17 cellular contexts compared by ENCODE assay signal in genomic region chr12:57830393-57830792, GRCh38. TPM values are rescaled to one million over a fixed set of nuclear protein-coding genes. Genes with fewer than 3 reads are reported as not detected.
DNase-seq lines count a peak whose midpoint lies in the region; ATAC-seq, FAIRE-seq and TF ChIP-seq lines count a peak whose summit lies in the region.
"Had no signal": no experiment of that assay in that cellular context is flagged by ENCODE, and none has a peak within 500 bp of the region (broad histone marks: within the 10 kb centered on the region; RNA-seq: fewer than 3 reads in every experiment).

No MANE protein-coding gene starts in this region.

- H3K27ac Mint-ChIP-seq in nephron progenitor cell = peak overlapping the region; percentile 59
- H3K27ac Mint-ChIP-seq: memory B cell had no signal

- H3K4me3 ChIP-seq in HepG2 (replicated peaks in 1 of 3; ENCODE audit: insufficient read depth in 1 of 3, low read depth in 2 of 3, low read length in 3 of 3) (no peak overlapping the region), right lobe of liver (no peak overlapping the region), adrenal gland (no peak overlapping the region), prostate gland (no peak overlapping the region)
- H3K4me3 ChIP-seq: suprapubic skin had no signal

- BruUV-seq in HepG2 (replicated peaks; lab: Mats Ljungman, UMichigan) = no TSS peak

- H3K9me3 ChIP-seq in HepG2 (ENCODE audit: low read length) = no peaks in the 10 kb centered on the region
- no peaks in the 10 kb centered on the region for H3K9me3 ChIP-seq in right lobe of liver
- H3K9me3 ChIP-seq in adrenal gland (replicated peaks in 1 of 3) = no peaks in the 10 kb centered on the region
- H3K9me3 ChIP-seq in prostate gland = no peaks in the 10 kb centered on the region
- H3K9me3 ChIP-seq: suprapubic skin had no signal

- in situ Hi-C loops in HepG2 (cut with HindIII; ENCODE audit: extremely low pct_ligation_motif_present, low pct_unique_long_range_greater_than_20kb) = no loop called here

- H3K4me3 Mint-ChIP-seq in nephron progenitor cell = no peak overlapping the region
- H3K4me3 Mint-ChIP-seq: memory B cell, neural crest cell had no signal

- CTCF ChIA-PET in HepG2 (lab: Yijun Ruan, JAX; ENCODE audit: low intra/inter-chr PET ratio, low total read pairs) = interaction anchor here (3.9 kb wide), 1 partner anchor 74 kb away, joined by 165 read pairs; no protein-coding TSS in a partner anchor

- ATAC-seq in HepG2 (no peak), right lobe of liver (no peak), HG03442 (IDR thresholded peaks at IDR 0.05; ENCODE audit: unreplicated experiment) (no peak)
- ATAC-seq: activated CD4-positive, CD25-positive, alpha-beta regulatory T cell treated with anti-CD3 and anti-CD28 coated beads, Interleukin-2, amount 50 U/mL, for 24 hours had no signal

- no peak for DNase-seq in HepG2 (ENCODE audit: low spot score)
- DNase-seq in right lobe of liver = no peak
- DNase-seq in adrenal gland = no peak
- DNase-seq in nephron progenitor cell = no peak
- DNase-seq in prostate gland (ENCODE audit: low spot score) = no peak
- DNase-seq in NCI-H345 (lab: John Stamatoyannopoulos, UW) = no peak
- DNase-seq in globus pallidus (ENCODE audit: low spot score) = no peak
- DNase-seq: activated T-cell treated with anti-CD3 and anti-CD28 coated beads, Interleukin-2, amount 50 U/mL, for 1 hour; cortex of kidney; NCI-H2171 treated with DMSO at 0.1 percent for 48 hours; right cardiac atrium; stimulated activated CD4-positive, alpha-beta T cell treated with anti-CD3 and anti-CD28 coated beads, Interleukin-2, amount 100 ng/mL, for 24 hours had no signal

- H2AFZ ChIP-seq in HepG2 (ENCODE audit: low read length) = no peak overlapping the region

- no peak for TF ChIP-seq RAD21 in HepG2 (CRISPR knock-in tag; IDR thresholded peaks at IDR 0.05)

- POLR2A ChIA-PET in HepG2 (lab: Yijun Ruan, JAX) = no interaction called here

- no peak overlapping the region for H3K27ac ChIP-seq in HepG2 (ENCODE audit: extremely low read length, insufficient read depth, low read length)
- no peak overlapping the region for H3K27ac ChIP-seq in right lobe of liver
- H3K27ac ChIP-seq in adrenal gland = peak overlapping the region in 3 of 5 donors; percentile 38 to 99 (median 65)
- no peak overlapping the region for H3K27ac ChIP-seq in prostate gland

- TF ChIP-seq EP300 in HepG2 (IDR thresholded peaks at IDR 0.05; ENCODE audit: low read depth in 2 of 2, low read length in 2 of 2) = no peak
- no peak for TF ChIP-seq EP300 in HepG2 (CRISPR knock-in tag; IDR thresholded peaks at IDR 0.05; ENCODE audit: borderline replicate concordance)

- TF ChIP-seq POLR2A in HepG2 (IDR thresholded peaks at IDR 0.05; ENCODE audit: insufficient read depth in 1 of 2, low read depth in 2 of 2, low read length in 2 of 2) (no peak), right lobe of liver (IDR thresholded peaks at IDR 0.05) (no peak), adrenal gland (IDR thresholded peaks at IDR 0.05) (no peak), prostate gland (IDR thresholded peaks at IDR 0.05) (no peak)

- H3K9ac ChIP-seq in HepG2 (ENCODE audit: insufficient read depth, low read depth, low read length) = no peak overlapping the region

- no peak overlapping the region for H3K4me2 ChIP-seq in HepG2 (ENCODE audit: low read depth, low read length)

- H3K27me3 Mint-ChIP-seq in nephron progenitor cell (ENCODE audit: low read depth, poor library complexity) = no peaks in the 10 kb centered on the region
- H3K27me3 Mint-ChIP-seq: memory B cell had no signal

- H3K36me3 ChIP-seq in HepG2 (replicated peaks in 1 of 2; ENCODE audit: control insufficient read depth in 1 of 2, insufficient read depth in 2 of 2, low read length in 2 of 2) = peaks cover 28 to 49% of the 10 kb centered on the region in 2 experiments
- peaks cover 7 to 41% (median 31%) of the 10 kb centered on the region in 4 donors for H3K36me3 ChIP-seq in right lobe of liver
- H3K36me3 ChIP-seq in adrenal gland (replicated peaks in 1 of 2) = peaks cover 0 to 42% of the 10 kb centered on the region in 2 donors
- H3K36me3 ChIP-seq in prostate gland = peaks cover 24% of the 10 kb centered on the region in 2 donors

- peaks cover 13% of the 10 kb centered on the region for H3K36me3 Mint-ChIP-seq in nephron progenitor cell (ENCODE audit: low read depth)

- FAIRE-seq in HepG2 (lab: Jason Lieb, UNC) = no peak

- H4K20me1 ChIP-seq in HepG2 (ENCODE audit: insufficient read depth, low read length) = peaks cover 69% of the 10 kb centered on the region

- H3K4me1 ChIP-seq in HepG2 (ENCODE audit: insufficient read depth, low read length) (peaks cover 30% of the 10 kb centered on the region), right lobe of liver (peaks cover 0 to 43% (median 13%) of the 10 kb centered on the region in 4 donors), adrenal gland (replicated peaks in 1 of 2) (peaks cover 51 to 70% of the 10 kb centered on the region in 2 donors), prostate gland (replicated peaks) (peaks cover 23% of the 10 kb centered on the region)

- H3K27me3 ChIP-seq in HepG2 (ENCODE audit: control insufficient read depth in 1 of 2, insufficient read depth in 2 of 2, low read length in 2 of 2) (no peaks in the 10 kb centered on the region), right lobe of liver (no peaks in the 10 kb centered on the region), adrenal gland (no peaks in the 10 kb centered on the region), prostate gland (replicated peaks; ENCODE audit: insufficient read depth) (no peaks in the 10 kb centered on the region)
- H3K27me3 ChIP-seq: suprapubic skin had no signal

- no peak for TF ChIP-seq CTCF in HepG2 (CRISPR knock-in tag; IDR thresholded peaks at IDR 0.05)
- no peak for TF ChIP-seq CTCF in right lobe of liver (IDR thresholded peaks at IDR 0.05)
- no peak for TF ChIP-seq CTCF in adrenal gland (IDR thresholded peaks at IDR 0.05)
- no peak for TF ChIP-seq CTCF in nephron progenitor cell (IDR thresholded peaks at IDR 0.05)
- TF ChIP-seq CTCF in prostate gland (IDR thresholded peaks at IDR 0.05) = no peak

- H3K4me1 Mint-ChIP-seq in nephron progenitor cell = peaks cover 37% of the 10 kb centered on the region

- peaks cover 53% of the 10 kb centered on the region for H3K79me2 ChIP-seq in HepG2 (ENCODE audit: insufficient read depth, low read length)

- 93% methylated on average over 2 of the region's 2 CpGs for WGBS in HepG2 (ENCODE audit: low lambda C conversion rate)
- WGBS in right lobe of liver (ENCODE audit: insufficient coverage, low coverage, low lambda C conversion rate, missing lambda C conversion rate) = 79% methylated on average over 2 of the region's 2 CpGs
- 75 to 84% (median 80%) methylated on average over 2 of the region's 2 CpGs for WGBS in adrenal gland, 4 donors
- 88% methylated on average over 2 of the region's 2 CpGs for WGBS in prostate gland

- H3K9me3 Mint-ChIP-seq in nephron progenitor cell = no peaks in the 10 kb centered on the region
- H3K9me3 Mint-ChIP-seq: memory B cell, neural crest cell had no signal

- intact Hi-C loops in HepG2 (cut with micrococcal nuclease; ENCODE audit: unreplicated experiment) = loop anchor here (2.0 kb wide), 1 partner anchor 14 kb away; no protein-coding TSS in a partner anchor
- intact Hi-C loops in right lobe of liver (cut with DNase I) = loop anchor here (5.0 kb wide), 2 partner anchors 72 to 77 kb away; no protein-coding TSS in a partner anchor
- intact Hi-C loops in adrenal gland (cut with DNase I) = loop anchor here (5.0 kb wide), 2 partner anchors 67 to 77 kb away; no protein-coding TSS in a partner anchor
- intact Hi-C loops in prostate gland (cut with DNase I) = no loop called here

RNA-seq across cellular contexts. Expression of gene AVIL, which starts 11.9 kb away (rescaled TPM):
- 0.53 and 1.2 TPM in 2 replicates for total RNA-seq in HepG2 (2016; rRNA removed; fragmentation: Illumina TruSeq; extraction: Trizol)
- 0.18 and 0.30 TPM in 2 replicates for total RNA-seq in HepG2 (2016; cell fraction: cytosol; rRNA removed; fragmentation: Illumina TruSeq; extraction: Trizol; ENCODE audit: low read depth)
- 0.52 and 0.54 TPM in 2 replicates for total RNA-seq in HepG2 (2016; cell fraction: insoluble cytoplasmic fraction; rRNA removed; fragmentation: Illumina TruSeq; extraction: Trizol)
- 0.21 and 0.40 TPM in 2 replicates for total RNA-seq in HepG2 (2016; cell fraction: membrane; rRNA removed; fragmentation: Illumina TruSeq; extraction: Trizol)
- 0.44 and 0.59 TPM in 2 replicates for total RNA-seq in HepG2 (2016; cell fraction: nucleus; rRNA removed; fragmentation: Illumina TruSeq; extraction: Trizol)
- polyA plus RNA-seq in HepG2 (2011; rRNA removed) = 1.4 and 2.0 TPM in 2 replicates
- 0.56 and 0.60 TPM in 2 replicates for polyA plus RNA-seq in HepG2 (2011; cell fraction: cytosol; rRNA removed)
- 3.6 and 16.3 TPM in 2 replicates for polyA plus RNA-seq in HepG2 (2011; cell fraction: nucleus; rRNA removed)
- 1.6 and 2.2 TPM in 2 replicates for polyA plus RNA-seq in HepG2 (2012)
- 0.09 TPM in 1 of 2 replicates, not detected in the other for polyA plus RNA-seq in HepG2 (2016; cell fraction: cytosol; fragmentation: Illumina TruSeq; extraction: Trizol; ENCODE audit: low read depth)
- 0.40 and 0.47 TPM in 2 replicates for polyA plus RNA-seq in HepG2 (2016; cell fraction: insoluble cytoplasmic fraction; fragmentation: Illumina TruSeq; extraction: Trizol; ENCODE audit: low read depth)
- polyA plus RNA-seq in HepG2 (2016; cell fraction: membrane; fragmentation: Illumina TruSeq; extraction: Trizol; ENCODE audit: low read depth) = 0.12 and 0.19 TPM in 2 replicates
- 1.2 and 1.8 TPM in 2 replicates for polyA plus RNA-seq in HepG2 (2016; cell fraction: nucleus; fragmentation: Illumina TruSeq; extraction: Trizol; ENCODE audit: insufficient read depth, low read depth)
- polyA minus RNA-seq in HepG2 (2011; rRNA and poly(A)+ RNA removed; ENCODE audit: low replicate concordance) = 0.54 and 2.1 TPM in 2 replicates
- polyA minus RNA-seq in HepG2 (2011; cell fraction: cytosol; rRNA and poly(A)+ RNA removed) = 0.70 and 1.2 TPM in 2 replicates
- 3.6 and 3.7 TPM in 2 replicates for polyA minus RNA-seq in HepG2 (2011; cell fraction: nucleus; rRNA and poly(A)+ RNA removed)
- 1 to 10 TPM; 1.5 to 6.3 (median 5.0) TPM for total RNA-seq in right lobe of liver
- 1 to 10 TPM; 1.5 to 9.0 (median 3.9) TPM for total RNA-seq in adrenal gland
- 10 to 100 TPM in 2 of 3 donors, 1 to 10 TPM in 1; 5.0 to 32.6 (median 27.9) TPM for polyA plus RNA-seq in adrenal gland
- total RNA-seq in prostate gland = 1 to 10 TPM; 3.1 to 3.5 TPM

RNA-seq across cellular contexts. Expression of gene CTDSP2, which starts 16.1 kb away (rescaled TPM):
- total RNA-seq in HepG2 (2016; rRNA removed; fragmentation: Illumina TruSeq; extraction: Trizol) = 38.1 and 42.4 TPM in 2 replicates
- 20.5 and 21.6 TPM in 2 replicates for total RNA-seq in HepG2 (2016; cell fraction: cytosol; rRNA removed; fragmentation: Illumina TruSeq; extraction: Trizol; ENCODE audit: low read depth)
- 37.7 and 41.1 TPM in 2 replicates for total RNA-seq in HepG2 (2016; cell fraction: insoluble cytoplasmic fraction; rRNA removed; fragmentation: Illumina TruSeq; extraction: Trizol)
- total RNA-seq in HepG2 (2016; cell fraction: membrane; rRNA removed; fragmentation: Illumina TruSeq; extraction: Trizol) = 60.6 and 65.1 TPM in 2 replicates
- total RNA-seq in HepG2 (2016; cell fraction: nucleus; rRNA removed; fragmentation: Illumina TruSeq; extraction: Trizol) = 35.7 and 38.6 TPM in 2 replicates
- 82.5 and 91.3 TPM in 2 replicates for polyA plus RNA-seq in HepG2 (2011; rRNA removed)
- polyA plus RNA-seq in HepG2 (2011; cell fraction: cytosol; rRNA removed) = 94.6 and 96.0 TPM in 2 replicates
- polyA plus RNA-seq in HepG2 (2011; cell fraction: nucleus; rRNA removed) = 121 and 124 TPM in 2 replicates
- 68.6 and 96.3 TPM in 2 replicates for polyA plus RNA-seq in HepG2 (2012)
- polyA plus RNA-seq in HepG2 (2016; cell fraction: cytosol; fragmentation: Illumina TruSeq; extraction: Trizol; ENCODE audit: low read depth) = 59.2 and 67.3 TPM in 2 replicates
- polyA plus RNA-seq in HepG2 (2016; cell fraction: insoluble cytoplasmic fraction; fragmentation: Illumina TruSeq; extraction: Trizol; ENCODE audit: low read depth) = 57.7 and 67.3 TPM in 2 replicates
- 88.5 and 93.3 TPM in 2 replicates for polyA plus RNA-seq in HepG2 (2016; cell fraction: membrane; fragmentation: Illumina TruSeq; extraction: Trizol; ENCODE audit: low read depth)
- polyA plus RNA-seq in HepG2 (2016; cell fraction: nucleus; fragmentation: Illumina TruSeq; extraction: Trizol; ENCODE audit: insufficient read depth, low read depth) = 61.0 and 66.5 TPM in 2 replicates
- polyA minus RNA-seq in HepG2 (2011; rRNA and poly(A)+ RNA removed; ENCODE audit: low replicate concordance) = 118 and 141 TPM in 2 replicates
- 57.9 and 82.7 TPM in 2 replicates for polyA minus RNA-seq in HepG2 (2011; cell fraction: cytosol; rRNA and poly(A)+ RNA removed)
- 88.2 and 116 TPM in 2 replicates for polyA minus RNA-seq in HepG2 (2011; cell fraction: nucleus; rRNA and poly(A)+ RNA removed)
- total RNA-seq in right lobe of liver = 10 to 100 TPM; 39.3 to 84.2 (median 64.7) TPM
- total RNA-seq in adrenal gland = 100 to 1,000 TPM in 7 of 8 donors, 10 to 100 TPM in 1; 94.7 to 275 (median 252) TPM
- polyA plus RNA-seq in adrenal gland = 10 to 100 TPM; 42.9 to 89.6 (median 51.3) TPM
- 100 to 1,000 TPM in 1 of 2 donors, 10 to 100 TPM in 1; 99.2 to 159 TPM for total RNA-seq in prostate gland

RNA-seq across cellular contexts. Expression of gene TSFM, which starts 47.8 kb away (rescaled TPM):
- total RNA-seq in HepG2 (2016; rRNA removed; fragmentation: Illumina TruSeq; extraction: Trizol) = 68.3 and 89.7 TPM in 2 replicates
- 3.6 and 5.5 TPM in 2 replicates for total RNA-seq in HepG2 (2016; cell fraction: cytosol; rRNA removed; fragmentation: Illumina TruSeq; extraction: Trizol; ENCODE audit: low read depth)
- total RNA-seq in HepG2 (2016; cell fraction: insoluble cytoplasmic fraction; rRNA removed; fragmentation: Illumina TruSeq; extraction: Trizol) = 68.1 and 86.4 TPM in 2 replicates
- total RNA-seq in HepG2 (2016; cell fraction: membrane; rRNA removed; fragmentation: Illumina TruSeq; extraction: Trizol) = 11.5 and 12.6 TPM in 2 replicates
- total RNA-seq in HepG2 (2016; cell fraction: nucleus; rRNA removed; fragmentation: Illumina TruSeq; extraction: Trizol) = 22.8 and 27.6 TPM in 2 replicates
- polyA plus RNA-seq in HepG2 (2011; rRNA removed) = 24.0 and 29.8 TPM in 2 replicates
- 23.1 and 23.8 TPM in 2 replicates for polyA plus RNA-seq in HepG2 (2011; cell fraction: cytosol; rRNA removed)
- 7.3 and 7.5 TPM in 2 replicates for polyA plus RNA-seq in HepG2 (2011; cell fraction: nucleus; rRNA removed)
- polyA plus RNA-seq in HepG2 (2012) = 31.2 and 34.6 TPM in 2 replicates
- polyA plus RNA-seq in HepG2 (2016; cell fraction: cytosol; fragmentation: Illumina TruSeq; extraction: Trizol; ENCODE audit: low read depth) = 5.3 and 5.4 TPM in 2 replicates
- polyA plus RNA-seq in HepG2 (2016; cell fraction: insoluble cytoplasmic fraction; fragmentation: Illumina TruSeq; extraction: Trizol; ENCODE audit: low read depth) = 85.2 and 97.5 TPM in 2 replicates
- polyA plus RNA-seq in HepG2 (2016; cell fraction: membrane; fragmentation: Illumina TruSeq; extraction: Trizol; ENCODE audit: low read depth) = 10.7 TPM in 2 replicates
- 48.3 and 48.4 TPM in 2 replicates for polyA plus RNA-seq in HepG2 (2016; cell fraction: nucleus; fragmentation: Illumina TruSeq; extraction: Trizol; ENCODE audit: insufficient read depth, low read depth)
- 8.7 and 16.9 TPM in 2 replicates for polyA minus RNA-seq in HepG2 (2011; rRNA and poly(A)+ RNA removed; ENCODE audit: low replicate concordance)
- 6.6 and 10.7 TPM in 2 replicates for polyA minus RNA-seq in HepG2 (2011; cell fraction: cytosol; rRNA and poly(A)+ RNA removed)
- polyA minus RNA-seq in HepG2 (2011; cell fraction: nucleus; rRNA and poly(A)+ RNA removed) = 9.7 and 11.1 TPM in 2 replicates
- total RNA-seq in right lobe of liver = 10 to 100 TPM; 25.6 to 40.2 (median 30.9) TPM
- total RNA-seq in adrenal gland = 100 to 1,000 TPM in 2 of 8 donors, 10 to 100 TPM in 6; 40.4 to 107 (median 69.5) TPM
- 10 to 100 TPM; 31.5 to 82.6 (median 62.5) TPM for polyA plus RNA-seq in adrenal gland
- total RNA-seq in prostate gland = 10 to 100 TPM; 24.3 to 39.6 TPM

RNA-seq across cellular contexts. Expression of gene EEF1AKMT3, which starts 58.0 kb away (rescaled TPM):
- 4.7 and 6.6 TPM in 2 replicates for total RNA-seq in HepG2 (2016; rRNA removed; fragmentation: Illumina TruSeq; extraction: Trizol)
- total RNA-seq in HepG2 (2016; cell fraction: cytosol; rRNA removed; fragmentation: Illumina TruSeq; extraction: Trizol; ENCODE audit: low read depth) = 1.7 and 1.9 TPM in 2 replicates
- 5.0 and 5.9 TPM in 2 replicates for total RNA-seq in HepG2 (2016; cell fraction: insoluble cytoplasmic fraction; rRNA removed; fragmentation: Illumina TruSeq; extraction: Trizol)
- 6.1 TPM in 2 replicates for total RNA-seq in HepG2 (2016; cell fraction: membrane; rRNA removed; fragmentation: Illumina TruSeq; extraction: Trizol)
- 3.5 and 3.8 TPM in 2 replicates for total RNA-seq in HepG2 (2016; cell fraction: nucleus; rRNA removed; fragmentation: Illumina TruSeq; extraction: Trizol)
- 10.8 and 11.4 TPM in 2 replicates for polyA plus RNA-seq in HepG2 (2011; rRNA removed)
- polyA plus RNA-seq in HepG2 (2011; cell fraction: cytosol; rRNA removed) = 9.7 and 10.4 TPM in 2 replicates
- 8.1 and 9.8 TPM in 2 replicates for polyA plus RNA-seq in HepG2 (2011; cell fraction: nucleus; rRNA removed)
- 7.8 and 9.8 TPM in 2 replicates for polyA plus RNA-seq in HepG2 (2012)
- 1.3 and 1.5 TPM in 2 replicates for polyA plus RNA-seq in HepG2 (2016; cell fraction: cytosol; fragmentation: Illumina TruSeq; extraction: Trizol; ENCODE audit: low read depth)
- 6.4 and 8.5 TPM in 2 replicates for polyA plus RNA-seq in HepG2 (2016; cell fraction: insoluble cytoplasmic fraction; fragmentation: Illumina TruSeq; extraction: Trizol; ENCODE audit: low read depth)
- 5.3 and 6.0 TPM in 2 replicates for polyA plus RNA-seq in HepG2 (2016; cell fraction: membrane; fragmentation: Illumina TruSeq; extraction: Trizol; ENCODE audit: low read depth)
- 10.5 TPM in 2 replicates for polyA plus RNA-seq in HepG2 (2016; cell fraction: nucleus; fragmentation: Illumina TruSeq; extraction: Trizol; ENCODE audit: insufficient read depth, low read depth)
- 6.5 and 19.9 TPM in 2 replicates for polyA minus RNA-seq in HepG2 (2011; rRNA and poly(A)+ RNA removed; ENCODE audit: low replicate concordance)
- 5.5 and 6.4 TPM in 2 replicates for polyA minus RNA-seq in HepG2 (2011; cell fraction: cytosol; rRNA and poly(A)+ RNA removed)
- polyA minus RNA-seq in HepG2 (2011; cell fraction: nucleus; rRNA and poly(A)+ RNA removed) = 3.5 and 5.6 TPM in 2 replicates
- 1 to 10 TPM; 3.2 to 5.5 (median 3.7) TPM for total RNA-seq in right lobe of liver
- total RNA-seq in adrenal gland = 10 to 100 TPM in 5 of 8 donors, 1 to 10 TPM in 3; 4.4 to 35.9 (median 13.1) TPM
- polyA plus RNA-seq in adrenal gland = 1 to 10 TPM; 2.4 to 9.9 (median 3.4) TPM
- total RNA-seq in prostate gland = 10 to 100 TPM; 12.1 to 12.6 TPM

RNA-seq across cellular contexts. Expression of gene METTL1, which starts 58.5 kb away (rescaled TPM):
- total RNA-seq in HepG2 (2016; rRNA removed; fragmentation: Illumina TruSeq; extraction: Trizol) (34.7 and 35.5 TPM in 2 replicates), right lobe of liver (10 to 100 TPM in 5 of 6 experiments, 1 to 10 TPM in 1; 9.7 to 13.6 (median 10.3) TPM), adrenal gland (10 to 100 TPM in 7 of 8 donors, 1 to 10 TPM in 1; 4.7 to 56.8 (median 18.9) TPM), prostate gland (10 to 100 TPM in 1 of 2 donors, 1 to 10 TPM in 1; 4.9 to 14.3 TPM)
- total RNA-seq in HepG2 (2016; cell fraction: cytosol; rRNA removed; fragmentation: Illumina TruSeq; extraction: Trizol; ENCODE audit: low read depth) = 13.7 and 15.7 TPM in 2 replicates
- 35.1 and 37.6 TPM in 2 replicates for total RNA-seq in HepG2 (2016; cell fraction: insoluble cytoplasmic fraction; rRNA removed; fragmentation: Illumina TruSeq; extraction: Trizol)
- 18.6 and 19.7 TPM in 2 replicates for total RNA-seq in HepG2 (2016; cell fraction: membrane; rRNA removed; fragmentation: Illumina TruSeq; extraction: Trizol)
- total RNA-seq in HepG2 (2016; cell fraction: nucleus; rRNA removed; fragmentation: Illumina TruSeq; extraction: Trizol) = 22.7 and 26.8 TPM in 2 replicates
- polyA plus RNA-seq in HepG2 (2011; rRNA removed) (36.9 and 38.3 TPM in 2 replicates), adrenal gland (10 to 100 TPM; 53.4 to 87.8 (median 62.6) TPM)
- polyA plus RNA-seq in HepG2 (2011; cell fraction: cytosol; rRNA removed) = 22.7 and 24.5 TPM in 2 replicates
- polyA plus RNA-seq in HepG2 (2011; cell fraction: nucleus; rRNA removed) = 38.6 and 43.0 TPM in 2 replicates
- 21.2 and 23.6 TPM in 2 replicates for polyA plus RNA-seq in HepG2 (2012)
- polyA plus RNA-seq in HepG2 (2016; cell fraction: cytosol; fragmentation: Illumina TruSeq; extraction: Trizol; ENCODE audit: low read depth) = 11.4 and 14.1 TPM in 2 replicates
- polyA plus RNA-seq in HepG2 (2016; cell fraction: insoluble cytoplasmic fraction; fragmentation: Illumina TruSeq; extraction: Trizol; ENCODE audit: low read depth) = 46.1 and 52.2 TPM in 2 replicates
- polyA plus RNA-seq in HepG2 (2016; cell fraction: membrane; fragmentation: Illumina TruSeq; extraction: Trizol; ENCODE audit: low read depth) = 15.5 and 17.6 TPM in 2 replicates
- polyA plus RNA-seq in HepG2 (2016; cell fraction: nucleus; fragmentation: Illumina TruSeq; extraction: Trizol; ENCODE audit: insufficient read depth, low read depth) = 43.2 and 53.1 TPM in 2 replicates
- polyA minus RNA-seq in HepG2 (2011; rRNA and poly(A)+ RNA removed; ENCODE audit: low replicate concordance) = 49.2 and 64.0 TPM in 2 replicates
- polyA minus RNA-seq in HepG2 (2011; cell fraction: cytosol; rRNA and poly(A)+ RNA removed) = 9.4 and 10.6 TPM in 2 replicates
- polyA minus RNA-seq in HepG2 (2011; cell fraction: nucleus; rRNA and poly(A)+ RNA removed) = 58.3 and 58.5 TPM in 2 replicates

Comparison
In these comparisons a context has a peak if more than half of its experiments do, and no peak if none do; other contexts are left out.
1. H3K27ac ChIP-seq: peak in adrenal gland (3 of 5); none in HepG2 (single experiment), right lobe of liver (0 of 3) and prostate gland (0 of 2).